16 cellular contexts compared by ENCODE assay signal in genomic region chr10:68083953-68084352, GRCh38. TPM values are rescaled to one million over a fixed set of nuclear protein-coding genes. Genes with fewer than 3 reads are reported as not detected.
"Had no signal": no experiment of that assay in that cellular context is flagged by ENCODE, and none has a peak within 500 bp of the region (broad histone marks: within the 10 kb centered on the region; RNA-seq: fewer than 3 reads in every experiment).

No MANE protein-coding gene starts in this region.

- H3K79me2 ChIP-seq: parathyroid adenoma had no signal

- H3K27me3 Mint-ChIP-seq: activated CD4-positive, alpha-beta memory T cell treated with anti-CD3 and anti-CD28 coated beads for 36 hours had no signal

- H3K27ac Mint-ChIP-seq: activated CD4-positive, alpha-beta memory T cell treated with anti-CD3 and anti-CD28 coated beads for 36 hours; activated T-helper 1 cell treated with anti-CD3 and anti-CD28 coated beads, Interleukin-12 subunit alpha, Interleukin-12 subunit beta, Interleukin-2, Interleukin-4 antibody, amounts not matched to agents 30 ng/mL and 10 ng/mL and 1 ng/mL, durations not matched to agents 14 hours and 24 hours and 36 hours; stimulated activated naive B cell treated with anti-CD40 and anti-IgM and Interleukin-4, amounts not matched to agents 10 μg/mL and 1 μg/mL and 100 μg/mL, for 72 hours had no signal

- H3K27ac ChIP-seq: epithelial cell of prostate, parathyroid adenoma, transverse colon had no signal

- H3K4me3 Mint-ChIP-seq: activated CD4-positive, alpha-beta memory T cell treated with anti-CD3 and anti-CD28 coated beads for 36 hours; activated T-helper 1 cell treated with anti-CD3 and anti-CD28 coated beads, Interleukin-12 subunit alpha, Interleukin-12 subunit beta, Interleukin-2, Interleukin-4 antibody, amounts not matched to agents 30 ng/mL and 10 ng/mL and 1 ng/mL, durations not matched to agents 14 hours and 24 hours and 36 hours; stimulated activated naive B cell treated with anti-CD40 and anti-IgM and Interleukin-4, amounts not matched to agents 10 μg/mL and 1 μg/mL and 100 μg/mL, for 72 hours had no signal

- H3K4me3 ChIP-seq: transverse colon had no signal

- ATAC-seq: stimulated activated naive B cell treated with anti-CD40 and anti-IgM and Interleukin-4, amounts not matched to agents 10 μg/mL and 1 μg/mL and 100 μg/mL, for 72 hours had no signal

- DNase-seq: activated CD4-positive, alpha-beta memory T cell treated with anti-CD3 and anti-CD28 coated beads for 36 hours; activated CD8-positive, alpha-beta memory T cell treated with anti-CD3 and anti-CD28 coated beads, Interleukin-2, amount 50 U/mL, for 4 hours; activated naive CD4-positive, alpha-beta T cell treated with Interleukin-2 at 50 U/mL for 16 hours; central memory CD4-positive, alpha-beta T cell; cortex of kidney; effector memory CD4-positive, alpha-beta T cell; hippocampal formation; SIG-M5; stimulated activated CD4-positive, alpha-beta T cell treated with anti-CD3 and anti-CD28 coated beads, Interleukin-2, amount 100 ng/mL, for 24 hours; stimulated activated naive B cell treated with anti-CD40 and anti-IgM and Interleukin-4, amounts not matched to agents 10 μg/mL and 1 μg/mL and 100 μg/mL, for 72 hours; transverse colon had no signal

- H3K4me1 Mint-ChIP-seq: stimulated activated naive B cell treated with anti-CD40 and anti-IgM and Interleukin-4, amounts not matched to agents 10 μg/mL and 1 μg/mL and 100 μg/mL, for 72 hours had no signal

- H3K4me1 ChIP-seq: parathyroid adenoma, transverse colon had no signal

- H3K36me3 Mint-ChIP-seq: activated CD4-positive, alpha-beta memory T cell treated with anti-CD3 and anti-CD28 coated beads for 36 hours; stimulated activated naive B cell treated with anti-CD40 and anti-IgM and Interleukin-4, amounts not matched to agents 10 μg/mL and 1 μg/mL and 100 μg/mL, for 72 hours had no signal

- H3K9me3 ChIP-seq: transverse colon had no signal

- H3K9me3 Mint-ChIP-seq: activated CD4-positive, alpha-beta memory T cell treated with anti-CD3 and anti-CD28 coated beads for 36 hours; activated T-helper 1 cell treated with anti-CD3 and anti-CD28 coated beads, Interleukin-12 subunit alpha, Interleukin-12 subunit beta, Interleukin-2, Interleukin-4 antibody, amounts not matched to agents 30 ng/mL and 10 ng/mL and 1 ng/mL, durations not matched to agents 14 hours and 24 hours and 36 hours; stimulated activated naive B cell treated with anti-CD40 and anti-IgM and Interleukin-4, amounts not matched to agents 10 μg/mL and 1 μg/mL and 100 μg/mL, for 72 hours had no signal

- H3K9ac ChIP-seq: parathyroid adenoma had no signal

- H2AFZ ChIP-seq: parathyroid adenoma had no signal

- H3K36me3 ChIP-seq: transverse colon had no signal

RNA-seq across cellular contexts. Expression of gene MYPN, which starts 25.3 kb away (rescaled TPM):
- total RNA-seq: activated T-helper 1 cell treated with anti-CD3 and anti-CD28 coated beads, Interleukin-12 subunit alpha, Interleukin-12 subunit beta, Interleukin-2, Interleukin-4 antibody, amounts not matched to agents 30 ng/mL and 10 ng/mL and 1 ng/mL, durations not matched to agents 14 hours and 24 hours and 36 hours; subcutaneous adipose tissue had no signal
- polyA plus RNA-seq: neural cell had no signal
